8 cellular contexts compared by ENCODE assay signal in the genomic region with DNA sequence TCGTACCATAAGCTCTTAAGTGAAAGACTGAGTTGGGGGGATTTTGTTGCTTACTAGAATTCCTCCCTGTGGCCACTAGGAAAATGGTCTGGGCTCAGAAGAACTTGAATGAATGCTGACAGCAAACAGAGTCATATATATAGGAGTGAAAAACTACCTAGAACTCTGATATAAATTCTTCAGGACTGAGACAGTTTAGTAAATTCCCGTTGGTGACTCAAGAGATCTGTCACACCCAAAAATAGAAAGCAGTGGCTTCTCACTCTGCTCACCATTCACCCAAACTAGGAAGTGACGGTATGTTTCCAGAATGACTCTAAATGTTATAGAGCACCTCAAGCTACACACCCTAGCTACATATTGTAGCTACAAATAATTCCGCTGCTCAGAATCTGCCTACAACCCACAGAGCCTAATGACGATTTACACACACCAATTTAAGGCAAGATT.
DNase-seq lines count a peak whose midpoint lies in the region; ATAC-seq and TF ChIP-seq lines count a peak whose summit lies in the region.

No MANE protein-coding gene starts in this region.

- no peak for TF ChIP-seq POLR2A in NB4 (IDR thresholded peaks at IDR 0.05; ENCODE audit: extremely low read depth, insufficient read length)

- H4K20me1 ChIP-seq in smooth muscle cell (ENCODE audit: low read depth), result no peaks in the 10 kb centered on the region

- no peaks in the 10 kb centered on the region for H3K27me3 Mint-ChIP-seq in activated CD8-positive, alpha-beta memory T cell treated with anti-CD3 and anti-CD28 coated beads, Interleukin-2, amount 10 ng/mL, durations not matched to agents 7 days and 5 days
- H3K27me3 Mint-ChIP-seq in chondrocyte (ENCODE audit: low read depth), result no peaks in the 10 kb centered on the region

- no peaks in the 10 kb centered on the region for H3K9me3 ChIP-seq in smooth muscle cell (replicated peaks; ENCODE audit: low read depth)

- peaks cover 20% of the 10 kb centered on the region for H3K4me1 ChIP-seq in smooth muscle cell (ENCODE audit: low read depth)

- ATAC-seq in activated CD8-positive, alpha-beta memory T cell treated with anti-CD3 and anti-CD28 coated beads, Interleukin-2, amount 10 ng/mL, durations not matched to agents 7 days and 5 days, result peak; percentile 97
- ATAC-seq in HG02571 (IDR thresholded peaks at IDR 0.05; ENCODE audit: unreplicated experiment), result peak; percentile 96

- H2AFZ ChIP-seq in smooth muscle cell (ENCODE audit: low read depth), result no peak overlapping the region

- H3K4me3 ChIP-seq in NB4 (ENCODE audit: low read depth, low read length) (no peak overlapping the region), smooth muscle cell (no peak overlapping the region)

- WGBS in smooth muscle cell (ENCODE audit: low lambda C conversion rate), result 29% methylated on average over 5 of the region's 5 CpGs

- TF ChIP-seq CTCF in NB4 (IDR thresholded peaks at IDR 0.05; ENCODE audit: low read depth, low read length) (no peak), chondrocyte (IDR thresholded peaks at IDR 0.05) (peak; percentile 51), smooth muscle cell (IDR thresholded peaks at IDR 0.05; ENCODE audit: borderline replicate concordance, insufficient read depth, poor library complexity, severe bottlenecking) (no peak)

- H3K79me2 ChIP-seq in smooth muscle cell (ENCODE audit: low read depth), result peaks cover 4% of the 10 kb centered on the region

- no peaks in the 10 kb centered on the region for H3K9me3 Mint-ChIP-seq in activated CD8-positive, alpha-beta memory T cell treated with anti-CD3 and anti-CD28 coated beads, Interleukin-2, amount 10 ng/mL, durations not matched to agents 7 days and 5 days (ENCODE audit: low read depth)
- no peaks in the 10 kb centered on the region for H3K9me3 Mint-ChIP-seq in chondrocyte (ENCODE audit: low read depth)

- peak overlapping the region; percentile 77 for H3K4me2 ChIP-seq in smooth muscle cell

- DNase-seq in activated CD8-positive, alpha-beta memory T cell treated with anti-CD3 and anti-CD28 coated beads, Interleukin-2, amount 10 ng/mL, durations not matched to agents 7 days and 5 days, result peak; percentile 61
- DNase-seq in activated CD8-positive, alpha-beta memory T cell treated with anti-CD3 and anti-CD28 coated beads, Interleukin-2, amount 50 U/mL, for 4 hours, result no peak
- DNase-seq in NB4 (ENCODE audit: low read depth) (peak; percentile 19), chondrocyte (ENCODE audit: low spot score) (no peak), smooth muscle cell (lab: John Stamatoyannopoulos, UW; ENCODE audit: unreplicated experiment) (no peak), GOT3 (lab: John Stamatoyannopoulos, UW) (no peak), NCI-H748 (lab: John Stamatoyannopoulos, UW; ENCODE audit: unreplicated experiment) (no peak)

- CTCF ChIA-PET in activated CD8-positive, alpha-beta memory T cell treated with anti-CD3 and anti-CD28 coated beads, Interleukin-2, amount 10 ng/mL, durations not matched to agents 7 days and 5 days (lab: Charles Lee), result interaction anchor here (0.6 to 4.1 kb wide), 7 partner anchors 8 to 1028 kb away, joined by 3 to 14 read pairs (median 5); no protein-coding TSS in a partner anchor

- H3K27me3 ChIP-seq in smooth muscle cell (ENCODE audit: low read depth), result no peaks in the 10 kb centered on the region

- H3K4me3 Mint-ChIP-seq in activated CD8-positive, alpha-beta memory T cell treated with anti-CD3 and anti-CD28 coated beads, Interleukin-2, amount 10 ng/mL, durations not matched to agents 7 days and 5 days, result peak overlapping the region; percentile 56
- H3K4me3 Mint-ChIP-seq in chondrocyte (ENCODE audit: unreplicated experiment), result no peak overlapping the region

- no peaks in the 10 kb centered on the region for H3K36me3 ChIP-seq in smooth muscle cell (ENCODE audit: low read depth)

- H3K9ac ChIP-seq in smooth muscle cell (ENCODE audit: low read depth), result peak overlapping the region; percentile 75

- peak overlapping the region; percentile 91 for H3K27ac ChIP-seq in smooth muscle cell (ENCODE audit: low read depth)

- H3K36me3 Mint-ChIP-seq in activated CD8-positive, alpha-beta memory T cell treated with anti-CD3 and anti-CD28 coated beads, Interleukin-2, amount 10 ng/mL, durations not matched to agents 7 days and 5 days, result no peaks in the 10 kb centered on the region
- H3K36me3 Mint-ChIP-seq in chondrocyte (ENCODE audit: low read depth), result peaks cover 1% of the 10 kb centered on the region

- peak overlapping the region; percentile 90 for H3K27ac Mint-ChIP-seq in activated CD8-positive, alpha-beta memory T cell treated with anti-CD3 and anti-CD28 coated beads, Interleukin-2, amount 10 ng/mL, durations not matched to agents 7 days and 5 days
- H3K27ac Mint-ChIP-seq in chondrocyte (ENCODE audit: unreplicated experiment), result peak overlapping the region; percentile 74

- H3K4me1 Mint-ChIP-seq in activated CD8-positive, alpha-beta memory T cell treated with anti-CD3 and anti-CD28 coated beads, Interleukin-2, amount 10 ng/mL, durations not matched to agents 7 days and 5 days, result peaks cover 29% of the 10 kb centered on the region
- H3K4me1 Mint-ChIP-seq in chondrocyte (ENCODE audit: low read depth), result peaks cover 38% of the 10 kb centered on the region

- H3F3A ChIP-seq in smooth muscle cell (ENCODE audit: low read depth), result peaks cover 4% of the 10 kb centered on the region

Comparison
In these comparisons a context has a peak if more than half of its experiments do, and no peak if none do; other contexts are left out.
1. DNase-seq: peak in activated CD8-positive, alpha-beta memory T cell treated with anti-CD3 and anti-CD28 coated beads, Interleukin-2, amount 10 ng/mL, durations not matched to agents 7 days and 5 days (single experiment) and NB4 (single experiment); none in activated CD8-positive, alpha-beta memory T cell treated with anti-CD3 and anti-CD28 coated beads, Interleukin-2, amount 50 U/mL, for 4 hours (single experiment), chondrocyte (single experiment), smooth muscle cell (single experiment), GOT3 (single experiment) and NCI-H748 (single experiment).